In the genomic region with DNA sequence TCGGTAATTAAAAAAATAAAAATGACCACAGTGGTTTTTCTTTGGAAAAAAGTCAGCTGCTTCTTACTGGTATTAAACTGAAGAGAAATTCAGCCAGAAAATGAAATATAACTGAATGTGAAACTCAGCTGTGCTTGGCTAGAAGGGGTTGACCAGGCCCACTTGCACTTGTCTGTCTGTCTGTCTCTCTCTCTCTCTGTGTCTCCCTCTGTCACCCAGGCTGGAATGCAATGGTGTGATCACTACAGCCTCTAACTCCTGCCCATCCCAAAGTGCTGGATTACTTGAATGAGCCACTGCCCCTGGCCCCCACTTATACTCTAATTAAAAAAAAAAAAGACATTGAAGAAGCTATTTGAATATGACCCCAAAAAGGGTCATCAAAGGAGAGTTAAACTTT, we compare ENCODE assay signal across 21 cellular contexts.
"Had no signal": no experiment of that assay in that cellular context is flagged by ENCODE, and none has a peak within 500 bp of the region (broad histone marks: within the 10 kb centered on the region; RNA-seq: fewer than 3 reads in every experiment).

No MANE protein-coding gene starts in this region.

- ATAC-seq: activated naive CD4-positive, alpha-beta T cell treated with anti-CD3 and anti-CD28 coated beads, Interleukin-2, amount 50 U/mL, for 72 hours; gastrocnemius medialis; naive thymus-derived CD8-positive, alpha-beta T cell; T-cell had no signal

- H3K36me3 ChIP-seq: adrenal gland, gastrocnemius medialis, right atrium auricular region had no signal

- H3K4me3 Mint-ChIP-seq: activated B cell treated with CpG ODN at 0.5 μM for 24 hours; activated CD4-positive, alpha-beta memory T cell treated with anti-CD3 and anti-CD28 coated beads for 36 hours; activated T-helper 1 cell treated with anti-CD3 and anti-CD28 coated beads, Interleukin-12 subunit alpha, Interleukin-12 subunit beta, Interleukin-2, Interleukin-4 antibody, amounts not matched to agents 30 ng/mL and 10 ng/mL and 1 ng/mL, durations not matched to agents 14 hours and 24 hours and 36 hours; naive thymus-derived CD8-positive, alpha-beta T cell; T-cell had no signal

- H3K4me1 ChIP-seq: adrenal gland, gastrocnemius medialis, right atrium auricular region had no signal

- H3K4me1 Mint-ChIP-seq: activated B cell treated with CpG ODN at 0.5 μM for 24 hours; naive thymus-derived CD8-positive, alpha-beta T cell; T-cell had no signal

- H3K27ac ChIP-seq: adrenal gland, gastrocnemius medialis, right atrium auricular region had no signal

- H3K27ac Mint-ChIP-seq: activated B cell treated with CpG ODN at 0.5 μM for 24 hours; activated CD4-positive, alpha-beta memory T cell treated with anti-CD3 and anti-CD28 coated beads for 36 hours; activated T-helper 1 cell treated with anti-CD3 and anti-CD28 coated beads, Interleukin-12 subunit alpha, Interleukin-12 subunit beta, Interleukin-2, Interleukin-4 antibody, amounts not matched to agents 30 ng/mL and 10 ng/mL and 1 ng/mL, durations not matched to agents 14 hours and 24 hours and 36 hours; progenitor cell of endocrine pancreas; T-cell had no signal

- H3K36me3 Mint-ChIP-seq: activated CD4-positive, alpha-beta memory T cell treated with anti-CD3 and anti-CD28 coated beads for 36 hours; activated naive CD4-positive, alpha-beta T cell treated with anti-CD3 and anti-CD28 coated beads, Interleukin-2, amount 50 U/mL, for 72 hours; naive thymus-derived CD8-positive, alpha-beta T cell; T-cell had no signal

- H3K9me3 Mint-ChIP-seq: activated B cell treated with CpG ODN at 0.5 μM for 24 hours; activated CD4-positive, alpha-beta memory T cell treated with anti-CD3 and anti-CD28 coated beads for 36 hours; activated naive CD4-positive, alpha-beta T cell treated with anti-CD3 and anti-CD28 coated beads, Interleukin-2, amount 50 U/mL, for 72 hours; activated T-helper 1 cell treated with anti-CD3 and anti-CD28 coated beads, Interleukin-12 subunit alpha, Interleukin-12 subunit beta, Interleukin-2, Interleukin-4 antibody, amounts not matched to agents 30 ng/mL and 10 ng/mL and 1 ng/mL, durations not matched to agents 14 hours and 24 hours and 36 hours; naive thymus-derived CD8-positive, alpha-beta T cell; T-cell had no signal

- H3K4me3 ChIP-seq: adrenal gland, gastrocnemius medialis, mucosa of descending colon, right atrium auricular region, smooth muscle cell had no signal

- H3K27me3 Mint-ChIP-seq: progenitor cell of endocrine pancreas had no signal

- H3K4me2 ChIP-seq: smooth muscle cell had no signal

- DNase-seq: activated B cell treated with CpG ODN at 0.5 μM for 24 hours; activated CD4-positive, alpha-beta T cell treated with anti-CD3 and anti-CD28 coated beads for 4 hours; activated gamma-delta T cell treated with Interleukin-2 at 50 U/mL for 16 hours; activated T-cell treated with anti-CD3 and anti-CD28 coated beads for 4 hours; effector CD4-positive, alpha-beta T cell; gastrocnemius medialis; head of caudate nucleus; left ventricle myocardium superior; mesenchymal stem cell; naive thymus-derived CD8-positive, alpha-beta T cell; nucleus accumbens; stimulated activated CD4-positive, alpha-beta T cell treated with anti-CD3 and anti-CD28 coated beads, Interleukin-4, amount 100 ng/mL, for 1 hour; T-cell had no signal

- H3K9me3 ChIP-seq: adrenal gland, gastrocnemius medialis, mucosa of descending colon, right atrium auricular region had no signal

- H3K27me3 ChIP-seq: adrenal gland, gastrocnemius medialis, right atrium auricular region had no signal
